10 cellular contexts compared by ENCODE assay signal in the genomic region with DNA sequence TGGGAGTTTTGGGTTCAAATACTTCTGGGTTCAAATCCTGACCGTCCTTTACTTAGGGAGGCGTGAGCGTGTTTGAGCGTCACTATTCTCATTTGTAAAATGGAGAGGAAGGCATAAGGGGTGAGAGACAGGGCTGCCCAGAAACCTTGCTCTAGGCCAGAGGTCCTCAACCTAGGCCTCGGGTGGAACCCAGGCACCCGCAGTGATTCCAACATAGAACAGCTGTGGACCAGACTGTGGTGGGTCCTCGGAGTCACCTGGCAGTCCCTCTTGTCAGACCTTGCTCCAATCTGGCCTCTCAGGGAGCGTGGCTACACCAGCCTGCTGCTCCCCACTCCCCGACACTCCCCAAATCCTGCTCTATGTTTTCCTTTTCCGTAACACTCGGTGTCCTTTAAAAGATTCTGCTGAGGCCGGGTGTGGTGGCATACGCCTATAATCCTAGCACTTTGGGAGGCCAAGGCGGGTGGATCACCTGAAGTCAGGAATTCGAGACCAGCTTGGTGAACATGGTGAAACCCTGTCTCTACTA.
"Had no signal": no experiment of that assay in that cellular context is flagged by ENCODE, and none has a peak within 500 bp of the region (broad histone marks: within the 10 kb centered on the region; RNA-seq: fewer than 3 reads in every experiment).

No MANE protein-coding gene starts in this region.

- DNase-seq: activated gamma-delta T cell, NCI-H1436 treated with DMSO at 0.1 percent for 48 hours had no signal

- FAIRE-seq: astrocyte had no signal

- H3K4me3 ChIP-seq: cardiac muscle cell, Peyer's patch, SJCRH30 had no signal

- H3K9ac ChIP-seq: SK-N-SH had no signal

- H3K36me3 ChIP-seq: brain microvascular endothelial cell, cardiac muscle cell, Peyer's patch, SJCRH30, WERI-Rb-1 had no signal

- H3K9me3 ChIP-seq: Peyer's patch, SJCRH30, SK-N-SH had no signal

- H3K4me2 ChIP-seq: SK-N-SH had no signal

- H3K27me3 ChIP-seq: brain microvascular endothelial cell, cardiac muscle cell, Peyer's patch, SJCRH30 had no signal

- H3K27ac ChIP-seq: brain microvascular endothelial cell, cardiac muscle cell, Peyer's patch, RWPE1, SJCRH30, WERI-Rb-1 had no signal
